ENCODE assay signal across 11 cellular contexts in genomic region chr5:80216096-80216495, GRCh38. TPM values are rescaled to one million over a fixed set of nuclear protein-coding genes. Genes with fewer than 3 reads are reported as not detected.
A peak's percentile ranks its signal among the peaks of the same experiment; 100 is the strongest.
DNase-seq lines count a peak whose midpoint lies in the region; ATAC-seq and TF ChIP-seq lines count a peak whose summit lies in the region.
"Had no signal": no experiment of that assay in that cellular context is flagged by ENCODE, and none has a peak within 500 bp of the region (broad histone marks: within the 10 kb centered on the region; RNA-seq: fewer than 3 reads in every experiment).

No MANE protein-coding gene starts in this region.

- peaks cover 7% of the 10 kb centered on the region for H3F3A ChIP-seq in neural progenitor cell (ENCODE audit: low read depth)

- no peak overlapping the region for H3K27ac ChIP-seq in CD4-positive, CD25-positive, alpha-beta regulatory T cell (ENCODE audit: insufficient read depth, low read length, poor library complexity, severe bottlenecking)
- H3K27ac ChIP-seq in KOPT-K1 (ENCODE audit: low read depth, low read length, poor library complexity, severe bottlenecking) (peak overlapping the region; percentile 88), neural progenitor cell (no peak overlapping the region), uterus (no peak overlapping the region)

- peak overlapping the region in 3 of 4 donors; percentile 32 to 66 (median 39) for H3K4me3 Mint-ChIP-seq in CD4-positive, CD25-positive, alpha-beta regulatory T cell
- peak overlapping the region in 1 of 5 experiments; percentile 31 for H3K4me3 Mint-ChIP-seq in brain
- no peak overlapping the region for H3K4me3 Mint-ChIP-seq in neural progenitor cell

- peaks cover 10% of the 10 kb centered on the region for H3K36me3 ChIP-seq in CD4-positive, CD25-positive, alpha-beta regulatory T cell (ENCODE audit: control insufficient read depth, insufficient read depth, low read length)
- H3K36me3 ChIP-seq in KOPT-K1 (ENCODE audit: insufficient read depth, low read length) (peaks cover 14% of the 10 kb centered on the region; the same call in 1 of the 2 replicates), neural progenitor cell (no peaks in the 10 kb centered on the region), uterus (no peaks in the 10 kb centered on the region)
- H3K36me3 ChIP-seq: prostate gland had no signal

- H3K27me3 Mint-ChIP-seq in CD4-positive, CD25-positive, alpha-beta regulatory T cell = no peaks in the 10 kb centered on the region
- H3K27me3 Mint-ChIP-seq in brain (no peaks in the 10 kb centered on the region), neural progenitor cell (ENCODE audit: insufficient read depth, low read depth) (peaks cover 4% of the 10 kb centered on the region)

- peaks cover 0 to 4% (median 0%) of the 10 kb centered on the region in 7 donors for H3K9me3 Mint-ChIP-seq in CD4-positive, CD25-positive, alpha-beta regulatory T cell
- peaks cover 0 to 3% (median 0%) of the 10 kb centered on the region in 5 experiments for H3K9me3 Mint-ChIP-seq in brain
- H3K9me3 Mint-ChIP-seq in neural progenitor cell = no peaks in the 10 kb centered on the region

- H3K27ac Mint-ChIP-seq in CD4-positive, CD25-positive, alpha-beta regulatory T cell = peak overlapping the region; percentile 64 to 96 (median 88)
- H3K27ac Mint-ChIP-seq in brain (peak overlapping the region in 3 of 5 experiments; percentile 14 to 86 (median 46)), neural progenitor cell (no peak overlapping the region)

- no peaks in the 10 kb centered on the region for H3K27me3 ChIP-seq in CD4-positive, CD25-positive, alpha-beta regulatory T cell (ENCODE audit: control insufficient read depth, insufficient read depth, low read length)
- H3K27me3 ChIP-seq in mononuclear cell (ENCODE audit: insufficient read depth, low read length) = no peaks in the 10 kb centered on the region
- no peaks in the 10 kb centered on the region for H3K27me3 ChIP-seq in neural progenitor cell
- no peaks in the 10 kb centered on the region for H3K27me3 ChIP-seq in uterus
- H3K27me3 ChIP-seq: BE2C had no signal

- peaks cover 28% of the 10 kb centered on the region for H3K36me3 Mint-ChIP-seq in CD4-positive, CD25-positive, alpha-beta regulatory T cell
- peaks cover 12% of the 10 kb centered on the region for H3K36me3 Mint-ChIP-seq in brain
- H3K36me3 Mint-ChIP-seq in neural progenitor cell = no peaks in the 10 kb centered on the region

- DNase-seq in CD4-positive, CD25-positive, alpha-beta regulatory T cell = no peak
- DNase-seq in stimulated activated CD4-positive, alpha-beta T cell treated with anti-CD3 and anti-CD28 coated beads, Interleukin-4, amount 100 ng/mL, for 1 hour = no peak
- DNase-seq in neural progenitor cell (ENCODE audit: low spot score) (no peak), ecto neural progenitor cell (ENCODE audit: low spot score) (no peak), uterus (no peak)
- DNase-seq: BE2C, SW 1271 had no signal

- no peak overlapping the region for H3K4me2 ChIP-seq in neural progenitor cell

- no peak for ATAC-seq in CD4-positive, CD25-positive, alpha-beta regulatory T cell (ENCODE audit: low read depth in 2 of 2)

- peaks cover 99% of the 10 kb centered on the region for H3K79me2 ChIP-seq in neural progenitor cell (ENCODE audit: low read depth)

- peaks cover 27 to 94% (median 74%) of the 10 kb centered on the region in 4 donors for H3K4me1 Mint-ChIP-seq in CD4-positive, CD25-positive, alpha-beta regulatory T cell
- H3K4me1 Mint-ChIP-seq in brain (peaks cover 50% of the 10 kb centered on the region), neural progenitor cell (peaks cover 18% of the 10 kb centered on the region)

- H3K4me1 ChIP-seq in CD4-positive, CD25-positive, alpha-beta regulatory T cell (ENCODE audit: control insufficient read depth, insufficient read depth, low read length, poor library complexity, severe bottlenecking) = peaks cover 28% of the 10 kb centered on the region
- H3K4me1 ChIP-seq in mononuclear cell (ENCODE audit: insufficient read depth, low read length) (peaks cover 68% of the 10 kb centered on the region), neural progenitor cell (peaks cover 36% of the 10 kb centered on the region), uterus (peaks cover 0 to 4% of the 10 kb centered on the region in 2 donors)

- no peaks in the 10 kb centered on the region for H3K9me3 ChIP-seq in CD4-positive, CD25-positive, alpha-beta regulatory T cell (ENCODE audit: control insufficient read depth in 2 of 2, low read length in 2 of 2)
- H3K9me3 ChIP-seq in KOPT-K1 (ENCODE audit: insufficient read depth, low read length, poor library complexity, severe bottlenecking) (no peaks in the 10 kb centered on the region), mononuclear cell (ENCODE audit: low read depth, low read length) (no peaks in the 10 kb centered on the region), neural progenitor cell (ENCODE audit: low read depth) (no peaks in the 10 kb centered on the region), uterus (no peaks in the 10 kb centered on the region)
- H3K9me3 ChIP-seq: BE2C, prostate gland had no signal

- peak overlapping the region; percentile 37 for H3K4me3 ChIP-seq in CD4-positive, CD25-positive, alpha-beta regulatory T cell (ENCODE audit: low read depth, low read length)
- H3K4me3 ChIP-seq in mononuclear cell (ENCODE audit: low read length) = peak overlapping the region; percentile 19
- H3K4me3 ChIP-seq in neural progenitor cell = no peak overlapping the region
- no peak overlapping the region for H3K4me3 ChIP-seq in uterus
- H3K4me3 ChIP-seq: prostate gland had no signal

- no peak for TF ChIP-seq CTCF in brain (conservative IDR thresholded peaks at IDR 0.05)
- TF ChIP-seq CTCF in neural progenitor cell (IDR thresholded peaks at IDR 0.05) = no peak
- no peak for TF ChIP-seq CTCF in uterus (IDR thresholded peaks at IDR 0.05)

- intact Hi-C loops in uterus (cut with DNase I; ENCODE audit: low total_unique reads) = no loop called here

- peaks cover 96% of the 10 kb centered on the region for H4K20me1 ChIP-seq in neural progenitor cell (ENCODE audit: low read depth)

- H2AFZ ChIP-seq in neural progenitor cell (replicated peaks) = no peak overlapping the region

- H3K9ac ChIP-seq in neural progenitor cell = no peak overlapping the region

- TF ChIP-seq POLR2A in uterus (IDR thresholded peaks at IDR 0.05) = no peak

RNA-seq across cellular contexts. Expression of gene SERINC5, which starts 39.8 kb away (rescaled TPM):
- total RNA-seq in CD4-positive, CD25-positive, alpha-beta regulatory T cell = 80.3 TPM
- polyA plus RNA-seq in CD4-positive, CD25-positive, alpha-beta regulatory T cell = 10 to 100 TPM; 12.7 to 21.5 (median 14.9) TPM
- polyA plus RNA-seq in brain (ENCODE audit: insufficient read depth, low read depth, low replicate concordance) = 9.8 TPM
- total RNA-seq in mononuclear cell (70.2 TPM), neural progenitor cell (ENCODE audit: low replicate concordance) (105 and 126 TPM in 2 replicates), uterus (10 to 100 TPM in 3 of 4 donors, 1 to 10 TPM in 1; 9.5 to 54.5 (median 22.4) TPM)

Comparison
In these comparisons a context has a peak if more than half of its experiments do, and no peak if none do; other contexts are left out.
1. H3K4me3 ChIP-seq: peak in CD4-positive, CD25-positive, alpha-beta regulatory T cell (single experiment) and mononuclear cell (single experiment); none in neural progenitor cell (single experiment) and uterus (0 of 2).